ENCODE assay signal across 26 cellular contexts in the genomic region with DNA sequence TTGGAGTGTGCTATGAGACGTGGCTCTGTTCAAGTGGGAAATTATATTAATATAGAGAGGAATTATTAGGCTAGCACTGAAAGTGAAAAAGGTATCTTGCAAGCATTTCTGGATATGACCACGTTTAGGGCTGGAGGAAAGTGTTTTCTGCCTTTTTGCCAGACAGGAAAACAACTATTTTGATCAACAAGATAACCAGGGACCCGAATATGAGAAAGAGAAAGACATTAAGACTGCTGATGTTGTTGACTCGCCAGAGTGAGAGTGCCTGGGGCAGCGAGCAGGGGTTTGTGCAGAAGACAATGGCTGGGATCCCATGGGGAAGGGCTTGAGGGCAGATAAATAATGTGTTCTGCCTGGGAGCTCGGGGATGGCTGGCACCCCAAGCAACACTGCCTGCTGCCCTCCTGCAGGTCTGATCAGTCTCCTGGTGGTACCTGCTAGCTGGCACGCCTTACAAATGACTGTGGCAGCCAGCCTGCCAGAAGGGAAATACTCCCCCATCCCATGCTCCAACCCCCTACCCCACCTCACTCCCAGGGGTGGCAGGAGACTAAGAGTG. TPM values are rescaled to one million over a fixed set of nuclear protein-coding genes. Genes with fewer than 3 reads are reported as not detected.
"Had no signal": no experiment of that assay in that cellular context is flagged by ENCODE, and none has a peak within 500 bp of the region (broad histone marks: within the 10 kb centered on the region; RNA-seq: fewer than 3 reads in every experiment).

No MANE protein-coding gene starts in this region.

- H3K27me3 ChIP-seq: ovary, right lobe of liver, testis, uterus had no signal

- DNase-seq: activated CD4-positive, alpha-beta memory T cell treated with anti-CD3 and anti-CD28 coated beads, Interleukin-2, amount 10 ng/mL, durations not matched to agents 7 days and 5 days; activated CD4-positive, alpha-beta T cell treated with anti-CD3 and anti-CD28 coated beads for 1 hour; activated CD4-positive, alpha-beta T cell treated with anti-CD3 and anti-CD28 coated beads, Interleukin-2, amount 10 ng/mL, durations not matched to agents 7 days and 5 days; activated CD8-positive, alpha-beta memory T cell treated with anti-CD3 and anti-CD28 coated beads, Interleukin-2, amount 50 U/mL, for 48 hours; activated gamma-delta T cell; activated naive CD4-positive, alpha-beta T cell treated with anti-CD3 and anti-CD28 coated beads, Interleukin-2, amount 10 ng/mL, durations not matched to agents 7 days and 5 days; activated naive CD8-positive, alpha-beta T cell treated with anti-CD3 and anti-CD28 coated beads, Interleukin-2, amount 10 ng/mL, durations not matched to agents 7 days and 5 days; activated T-cell treated with anti-CD3 and anti-CD28 coated beads, Interleukin-2, amount 50 U/mL, for 24 hours; brain microvascular endothelial cell; cortex of kidney; effector memory CD8-positive, alpha-beta T cell; erythroblast; kidney; left colon; mammary epithelial cell; midbrain; naive thymus-derived CD4-positive, alpha-beta T cell; ovary; right lobe of liver; stimulated activated CD4-positive, alpha-beta T cell treated with anti-CD3 and anti-CD28 coated beads, Interleukin-12 subunit alpha, Interleukin-12 subunit beta, amount 100 ng/mL, for 4 hours; stimulated activated CD4-positive, alpha-beta T cell treated with anti-CD3 and anti-CD28 coated beads, Interleukin-4, amount 100 ng/mL, for 1 hour; stimulated activated naive CD8-positive, alpha-beta T cell treated with anti-CD3 and anti-CD28 coated beads, Interleukin-15, Interleukin-2, amounts not matched to agents 100 U/mL and 50 U/mL, for 24 hours; testis; uterus had no signal

- H3K79me2 ChIP-seq: hepatocyte had no signal

- H3K4me2 ChIP-seq: hepatocyte had no signal

- H3K4me1 ChIP-seq: gastroesophageal sphincter, right lobe of liver, testis, uterus had no signal

- H2AFZ ChIP-seq: hepatocyte had no signal

- H3K4me3 ChIP-seq: gastroesophageal sphincter, hepatocyte, ovary, right lobe of liver, testis, uterus had no signal

- H3K9me3 ChIP-seq: gastroesophageal sphincter, ovary, right lobe of liver, testis, uterus had no signal

- H3K36me3 ChIP-seq: brain microvascular endothelial cell, gastroesophageal sphincter, ovary, right lobe of liver, uterus had no signal

- H3K27ac ChIP-seq: brain microvascular endothelial cell, gastroesophageal sphincter, hepatocyte, ovary, right lobe of liver, testis, uterus had no signal

RNA-seq across cellular contexts. Expression of a gene that starts 23.1 kb away (rescaled TPM):
- total RNA-seq: activated CD4-positive, alpha-beta memory T cell treated with anti-CD3 and anti-CD28 coated beads, Interleukin-2, amount 10 ng/mL, durations not matched to agents 7 days and 5 days; activated CD4-positive, alpha-beta T cell treated with anti-CD3 and anti-CD28 coated beads, Interleukin-2, amount 10 ng/mL, durations not matched to agents 7 days and 5 days; activated naive CD8-positive, alpha-beta T cell treated with anti-CD3 and anti-CD28 coated beads, Interleukin-2, amount 10 ng/mL, durations not matched to agents 7 days and 5 days; naive thymus-derived CD4-positive, alpha-beta T cell had no signal
- polyA plus RNA-seq: naive thymus-derived CD4-positive, alpha-beta T cell had no signal
